ENCODE assay signal across 9 cellular contexts in genomic region chr16:29963021-29963743, GRCh38. TPM values are rescaled to one million over a fixed set of nuclear protein-coding genes. Genes with fewer than 3 reads are reported as not detected.
DNase-seq lines count a peak whose midpoint lies in the region; ATAC-seq and TF ChIP-seq lines count a peak whose summit lies in the region.
"Had no signal": no experiment of that assay in that cellular context is flagged by ENCODE, and none has a peak within 500 bp of the region (broad histone marks: within the 10 kb centered on the region; RNA-seq: fewer than 3 reads in every experiment).

No MANE protein-coding gene starts in this region.

- H3K27ac Mint-ChIP-seq in activated B cell treated with CpG ODN at 0.5 μM for 24 hours: peak overlapping the region; percentile 77

- peak overlapping the region; percentile 95 for H3K4me2 ChIP-seq in GM23248 (ENCODE audit: unreplicated experiment)
- peak overlapping the region; percentile 96 for H3K4me2 ChIP-seq in skeletal muscle satellite cell (ENCODE audit: low read length)

- H2AFZ ChIP-seq in GM23248: peak overlapping the region; percentile 77

- no peaks in the 10 kb centered on the region for H3K27me3 ChIP-seq in GM23248 (replicated peaks; ENCODE audit: insufficient read depth)
- no peaks in the 10 kb centered on the region for H3K27me3 ChIP-seq in skeletal muscle satellite cell (ENCODE audit: control insufficient read depth, insufficient read depth, low read length)

- H3F3A ChIP-seq in GM23248 (ENCODE audit: insufficient read depth): no peaks in the 10 kb centered on the region

- CTCF ChIA-PET in activated B cell treated with CpG ODN at 0.5 μM for 24 hours (lab: Charles Lee): no interaction called here

- no peaks in the 10 kb centered on the region for H3K9me3 Mint-ChIP-seq in activated B cell treated with CpG ODN at 0.5 μM for 24 hours

- no peaks in the 10 kb centered on the region for H3K9me3 ChIP-seq in GM23248 (ENCODE audit: low read depth)
- H3K9me3 ChIP-seq in skeletal muscle satellite cell (replicated peaks; ENCODE audit: low read length): no peaks in the 10 kb centered on the region

- intact Hi-C loops in activated B cell treated with CpG ODN at 0.5 μM for 24 hours (cut with micrococcal nuclease): loop anchor here (5.0 kb wide), 1 partner anchor 216 kb away; the partner anchor contains the start of gene C16orf54

- H3K9me2 ChIP-seq in GM23248 (ENCODE audit: insufficient read depth): no peaks in the 10 kb centered on the region

- peaks cover 6% of the 10 kb centered on the region for H3K36me3 Mint-ChIP-seq in activated B cell treated with CpG ODN at 0.5 μM for 24 hours (ENCODE audit: low read depth)

- H3K27me3 Mint-ChIP-seq in activated B cell treated with CpG ODN at 0.5 μM for 24 hours: no peaks in the 10 kb centered on the region

- H3K36me3 ChIP-seq in GM23248 (ENCODE audit: low read depth): peaks cover 3% of the 10 kb centered on the region
- peaks cover 10% of the 10 kb centered on the region for H3K36me3 ChIP-seq in skeletal muscle satellite cell (ENCODE audit: insufficient read depth, low read length)

- H3K4me1 Mint-ChIP-seq in activated B cell treated with CpG ODN at 0.5 μM for 24 hours: peaks cover 17% of the 10 kb centered on the region

- TF ChIP-seq CTCF in activated B cell treated with CpG ODN at 0.5 μM for 24 hours (IDR thresholded peaks at IDR 0.05) (no peak), fibroblast of the aortic adventitia (IDR thresholded peaks at IDR 0.05; ENCODE audit: insufficient read depth, low read length) (no peak)

- no peaks in the 10 kb centered on the region for H4K20me1 ChIP-seq in GM23248 (ENCODE audit: insufficient read depth)

- H3K4me1 ChIP-seq in GM23248 (ENCODE audit: insufficient read depth) (peaks cover 9% of the 10 kb centered on the region; the same call in 1 of the 2 replicates), skeletal muscle satellite cell (ENCODE audit: control insufficient read depth, insufficient read depth, low read length) (peaks cover 14% of the 10 kb centered on the region)

- ATAC-seq in activated B cell treated with CpG ODN at 0.5 μM for 24 hours (ENCODE audit: low read depth): no peak
- ATAC-seq in HG03457 (IDR thresholded peaks at IDR 0.05; ENCODE audit: unreplicated experiment): no peak
- ATAC-seq in GM18517 (IDR thresholded peaks at IDR 0.05; ENCODE audit: unreplicated experiment): no peak
- no peak for ATAC-seq in HG02938 (IDR thresholded peaks at IDR 0.05; ENCODE audit: unreplicated experiment)

- peak overlapping the region; percentile 74 for H3K27ac ChIP-seq in GM23248

- POLR2A ChIA-PET in activated B cell treated with CpG ODN at 0.5 μM for 24 hours (lab: Charles Lee): interaction anchor here (0.7 to 4.8 kb wide), 4 partner anchors 10 to 37 kb away, joined by 3 to 67 read pairs (median 14); partner anchors contain the start of genes HIRIP3, KCTD13 and TAOK2

- peak overlapping the region; percentile 87 for H3K4me3 Mint-ChIP-seq in activated B cell treated with CpG ODN at 0.5 μM for 24 hours

- peak overlapping the region; percentile 78 for H3K4me3 ChIP-seq in GM23248
- H3K4me3 ChIP-seq in fibroblast of the aortic adventitia (ENCODE audit: low read depth, low read length): peak overlapping the region; percentile 81
- peak overlapping the region; percentile 73 for H3K4me3 ChIP-seq in skeletal muscle satellite cell (ENCODE audit: low read length)

- H3K9ac ChIP-seq in GM23248 (peak overlapping the region; percentile 87), skeletal muscle satellite cell (ENCODE audit: low read depth, low read length) (peak overlapping the region; percentile 84)

- in situ Hi-C loops in GM23248 (cut with MboI): no loop called here

- 84 to 85% methylated on average over 14 of the region's 14 CpGs for WGBS in GM23248 (ENCODE audit: low coverage in 1 of 2, low lambda C conversion rate in 2 of 2, missing lambda C conversion rate in 2 of 2), 2 experiments

- H3K79me2 ChIP-seq in GM23248 (ENCODE audit: insufficient read depth): peaks cover 23% of the 10 kb centered on the region

- DNase-seq in GM23248 (no peak), activated B cell treated with CpG ODN at 0.5 μM for 24 hours (no peak), fibroblast of the aortic adventitia (ENCODE audit: low read depth) (no peak), NK-92 (lab: John Stamatoyannopoulos, UW; ENCODE audit: unreplicated experiment) (no peak)
- DNase-seq: NCI-H226 had no signal

RNA-seq across cellular contexts. Expression of gene TMEM219, which starts 1.3 kb away (rescaled TPM):
- total RNA-seq in GM23248 (2014; rRNA removed; shearing (Covaris generic)): 91.6 and 124 TPM in 2 replicates
- polyA plus RNA-seq in GM23248 (2016; fragmentation: Nextera tagmentation; extraction: Ambion mirVana): 162 and 166 TPM in 2 replicates
- 50.3 and 50.8 TPM in 2 replicates for total RNA-seq in activated B cell treated with CpG ODN at 0.5 μM for 24 hours
- total RNA-seq in fibroblast of the aortic adventitia (ENCODE audit: low replicate concordance): 57.3 and 68.0 TPM in 2 replicates
- total RNA-seq in skeletal muscle satellite cell (2012; rRNA removed): 61.6 and 63.6 TPM in 2 replicates

RNA-seq across cellular contexts. Expression of gene TAOK2, which starts 10.5 kb away (rescaled TPM):
- 57.7 and 57.9 TPM in 2 replicates for total RNA-seq in GM23248 (2014; rRNA removed; shearing (Covaris generic))
- 12.5 and 13.6 TPM in 2 replicates for polyA plus RNA-seq in GM23248 (2016; fragmentation: Nextera tagmentation; extraction: Ambion mirVana)
- total RNA-seq in activated B cell treated with CpG ODN at 0.5 μM for 24 hours (30.5 and 36.1 TPM in 2 replicates), fibroblast of the aortic adventitia (ENCODE audit: low replicate concordance) (44.6 and 57.2 TPM in 2 replicates)
- total RNA-seq in skeletal muscle satellite cell (2012; rRNA removed): 46.4 and 48.5 TPM in 2 replicates

RNA-seq across cellular contexts. Expression of gene HIRIP3, which starts 32.2 kb away (rescaled TPM):
- total RNA-seq in GM23248 (2014; rRNA removed; shearing (Covaris generic)): 3.2 and 3.9 TPM in 2 replicates
- 11.9 and 14.0 TPM in 2 replicates for polyA plus RNA-seq in GM23248 (2016; fragmentation: Nextera tagmentation; extraction: Ambion mirVana)
- total RNA-seq in activated B cell treated with CpG ODN at 0.5 μM for 24 hours (10.5 and 14.2 TPM in 2 replicates), fibroblast of the aortic adventitia (ENCODE audit: low replicate concordance) (13.6 and 14.4 TPM in 2 replicates)
- 6.1 and 7.0 TPM in 2 replicates for total RNA-seq in skeletal muscle satellite cell (2012; rRNA removed)

RNA-seq across cellular contexts. Expression of gene INO80E, which starts 32.9 kb away (rescaled TPM):
- total RNA-seq in GM23248 (2014; rRNA removed; shearing (Covaris generic)): 51.1 and 111 TPM in 2 replicates
- 32.3 and 35.3 TPM in 2 replicates for polyA plus RNA-seq in GM23248 (2016; fragmentation: Nextera tagmentation; extraction: Ambion mirVana)
- total RNA-seq in activated B cell treated with CpG ODN at 0.5 μM for 24 hours (83.5 and 93.6 TPM in 2 replicates), fibroblast of the aortic adventitia (ENCODE audit: low replicate concordance) (6.5 and 36.5 TPM in 2 replicates)
- 30.8 and 35.5 TPM in 2 replicates for total RNA-seq in skeletal muscle satellite cell (2012; rRNA removed)

RNA-seq across cellular contexts. Expression of gene KCTD13, which starts 37.2 kb away (rescaled TPM):
- 3.7 and 14.7 TPM in 2 replicates for total RNA-seq in GM23248 (2014; rRNA removed; shearing (Covaris generic))
- polyA plus RNA-seq in GM23248 (2016; fragmentation: Nextera tagmentation; extraction: Ambion mirVana): 10.7 and 12.6 TPM in 2 replicates
- total RNA-seq in activated B cell treated with CpG ODN at 0.5 μM for 24 hours (37.5 and 44.4 TPM in 2 replicates), fibroblast of the aortic adventitia (ENCODE audit: low replicate concordance) (12.5 and 41.9 TPM in 2 replicates)
- 11.4 and 14.4 TPM in 2 replicates for total RNA-seq in skeletal muscle satellite cell (2012; rRNA removed)
